Comparison of ENCODE assay signal across 23 cellular contexts in genomic region chr3:15267502-15267901, GRCh38.
DNase-seq lines count a peak whose midpoint lies in the region; ATAC-seq, FAIRE-seq and TF ChIP-seq lines count a peak whose summit lies in the region.
"Had no signal": no experiment of that assay in that cellular context is flagged by ENCODE, and none has a peak within 500 bp of the region (broad histone marks: within the 10 kb centered on the region; RNA-seq: fewer than 3 reads in every experiment).

No MANE protein-coding gene starts in this region.

- no peaks in the 10 kb centered on the region for H3K27me3 Mint-ChIP-seq in Calu3 (ENCODE audit: unreplicated experiment)
- H3K27me3 Mint-ChIP-seq: activated T-cell treated with anti-CD3 and anti-CD28 coated beads, Interleukin-2, amount 50 U/mL, for 24 hours had no signal

- no peak overlapping the region for H2AFZ ChIP-seq in HepG2 (ENCODE audit: low read length)
- H2AFZ ChIP-seq in neuronal stem cell (ENCODE audit: low read length): peak overlapping the region; percentile 68

- H2AK5ac ChIP-seq in neuronal stem cell (ENCODE audit: low read depth, low read length): no peak overlapping the region

- H3K4me1 ChIP-seq in HepG2 (ENCODE audit: insufficient read depth, low read length) (no peaks in the 10 kb centered on the region), right lobe of liver (peaks cover 0 to 4% (median 0%) of the 10 kb centered on the region in 4 donors), neuronal stem cell (ENCODE audit: control insufficient read depth in 2 of 2, insufficient read depth in 1 of 2, low read depth in 1 of 2, low read length in 2 of 2) (no peaks in the 10 kb centered on the region), vagina (peaks cover 60% of the 10 kb centered on the region)
- H3K4me1 ChIP-seq in effector memory CD4-positive, alpha-beta T cell (ENCODE audit: control insufficient read depth, insufficient read depth, low read length, poor library complexity, severe bottlenecking): peaks cover 63% of the 10 kb centered on the region
- H3K4me1 ChIP-seq: colonic mucosa, HAP-1 had no signal

- no peak for TF ChIP-seq RAD21 in HepG2 (CRISPR knock-in tag; IDR thresholded peaks at IDR 0.05)

- no peaks in the 10 kb centered on the region for H3K79me2 ChIP-seq in HepG2 (ENCODE audit: insufficient read depth, low read length)

- H2BK12ac ChIP-seq in neuronal stem cell (ENCODE audit: low read length): no peak overlapping the region

- POLR2A ChIA-PET in HepG2 (lab: Yijun Ruan, JAX): no interaction called here

- H3K79me1 ChIP-seq in neuronal stem cell (ENCODE audit: low read depth, low read length): no peaks in the 10 kb centered on the region

- no peak overlapping the region for H2BK15ac ChIP-seq in neuronal stem cell (ENCODE audit: low read length)

- no peak overlapping the region for H2BK5ac ChIP-seq in neuronal stem cell (ENCODE audit: low read length)

- H3K9me3 ChIP-seq in HepG2 (ENCODE audit: low read length) (no peaks in the 10 kb centered on the region), right lobe of liver (no peaks in the 10 kb centered on the region), neuronal stem cell (replicated peaks in 1 of 2; ENCODE audit: control insufficient read depth in 2 of 2, insufficient read depth in 1 of 2, low read depth in 1 of 2, low read length in 2 of 2) (no peaks in the 10 kb centered on the region), vagina (no peaks in the 10 kb centered on the region)
- H3K9me3 ChIP-seq in effector memory CD4-positive, alpha-beta T cell (ENCODE audit: control insufficient read depth, low read length): no peaks in the 10 kb centered on the region
- H3K9me3 ChIP-seq: BE2C, colonic mucosa, HAP-1, heart right ventricle, mucosa of descending colon, ovary, Peyer's patch, thoracic aorta had no signal

- TF ChIP-seq EP300 in HepG2 (IDR thresholded peaks at IDR 0.05; ENCODE audit: low read depth in 2 of 2, low read length in 2 of 2) (no peak), HepG2 (CRISPR knock-in tag; IDR thresholded peaks at IDR 0.05; ENCODE audit: borderline replicate concordance) (no peak)

- H3K9me3 Mint-ChIP-seq in Calu3 (ENCODE audit: low read depth, unreplicated experiment): no peaks in the 10 kb centered on the region
- H3K9me3 Mint-ChIP-seq: activated T-cell treated with anti-CD3 and anti-CD28 coated beads, Interleukin-2, amount 50 U/mL, for 24 hours; nephron progenitor cell had no signal

- H4K20me1 ChIP-seq in HepG2 (ENCODE audit: insufficient read depth, low read length): no peaks in the 10 kb centered on the region

- no peak for FAIRE-seq in HepG2 (lab: Jason Lieb, UNC)
- FAIRE-seq: astrocyte, small intestine had no signal

- in situ Hi-C loops in HepG2 (cut with HindIII; ENCODE audit: extremely low pct_ligation_motif_present, low pct_unique_long_range_greater_than_20kb): no loop called here

- no peak overlapping the region for H2BK120ac ChIP-seq in neuronal stem cell (ENCODE audit: low read depth, low read length)

- H3K4me3 Mint-ChIP-seq in Calu3 (ENCODE audit: low read depth, unreplicated experiment): no peak overlapping the region
- H3K4me3 Mint-ChIP-seq: activated CD4-positive, alpha-beta T cell treated with anti-CD3 and anti-CD28 coated beads for 36 hours; activated T-cell treated with anti-CD3 and anti-CD28 coated beads, Interleukin-2, amount 50 U/mL, for 24 hours; nephron progenitor cell had no signal

- H4K91ac ChIP-seq in neuronal stem cell (ENCODE audit: low read depth, low read length, poor library complexity): no peak overlapping the region

- intact Hi-C loops in HepG2 (cut with micrococcal nuclease; ENCODE audit: unreplicated experiment) (loop anchor here (5.0 kb wide), 1 partner anchor 65 kb away; the partner anchor contains the start of gene SH3BP5), right lobe of liver (cut with DNase I) (loop anchor here in 1 of 2 donors (5.0 to 10.0 kb wide), 2 partner anchors 63 to 110 kb away; partner anchors contain the start of gene CAPN7), vagina (cut with DNase I) (no loop called here), Calu3 (cut with micrococcal nuclease; ENCODE audit: unreplicated experiment) (no loop called here)

- H3K14ac ChIP-seq in neuronal stem cell (ENCODE audit: low read length): no peak overlapping the region

- peaks cover 9% of the 10 kb centered on the region for H3K4me1 Mint-ChIP-seq in Calu3 (ENCODE audit: low read depth, unreplicated experiment)

- H3K18ac ChIP-seq in neuronal stem cell (ENCODE audit: low read length): no peak overlapping the region

- H3K4me2 ChIP-seq in HepG2 (ENCODE audit: low read depth, low read length) (no peak overlapping the region), neuronal stem cell (ENCODE audit: insufficient read depth, low read length, poor library complexity, severe bottlenecking) (no peak overlapping the region)

- H4K8ac ChIP-seq in neuronal stem cell (ENCODE audit: low read depth, low read length): no peak overlapping the region

- TF ChIP-seq CTCF in HepG2 (CRISPR knock-in tag; IDR thresholded peaks at IDR 0.05) (no peak), right lobe of liver (IDR thresholded peaks at IDR 0.05) (no peak), vagina (IDR thresholded peaks at IDR 0.05) (no peak), Calu3 (IDR thresholded peaks at IDR 0.05; ENCODE audit: unreplicated experiment) (no peak)

- no peak overlapping the region for H3K23ac ChIP-seq in neuronal stem cell (ENCODE audit: low read depth, low read length, poor library complexity)

- H3K9ac ChIP-seq in HepG2 (ENCODE audit: insufficient read depth, low read depth, low read length) (no peak overlapping the region), neuronal stem cell (ENCODE audit: low read depth, low read length, poor library complexity) (no peak overlapping the region)

- WGBS in HepG2 (ENCODE audit: low lambda C conversion rate): 89% methylated on average over 3 of the region's 3 CpGs
- WGBS in right lobe of liver (ENCODE audit: insufficient coverage, low coverage, low lambda C conversion rate, missing lambda C conversion rate): 90% methylated on average over 2 of the region's 3 CpGs
- no CpG with 5 or more reads among the region's 3 CpGs for WGBS in neuronal stem cell (ENCODE audit: extremely low coverage in 2 of 2, insufficient read length in 2 of 2, insufficient replicate concordance in 1 of 2), 2 donors

- CTCF ChIA-PET in HepG2 (lab: Yijun Ruan, JAX; ENCODE audit: low intra/inter-chr PET ratio, low total read pairs) (interaction anchor here (0.7 to 1.8 kb wide), 3 partner anchors 65 to 290 kb away, joined by 3 to 16 read pairs (median 5); no protein-coding TSS in a partner anchor), Calu3 (lab: Charles Lee) (interaction anchor here (1.0 to 4.5 kb wide), 8 partner anchors 14 to 291 kb away, joined by 3 to 43 read pairs (median 7); partner anchors contain the start of gene SH3BP5)

- no peak for TF ChIP-seq POLR2A in HepG2 (IDR thresholded peaks at IDR 0.05; ENCODE audit: insufficient read depth in 1 of 2, low read depth in 2 of 2, low read length in 2 of 2)
- TF ChIP-seq POLR2A in right lobe of liver (IDR thresholded peaks at IDR 0.05): no peak
- no peak for TF ChIP-seq POLR2A in vagina (IDR thresholded peaks at IDR 0.05)

- H3K27ac ChIP-seq in HepG2 (ENCODE audit: extremely low read length, insufficient read depth, low read length) (no peak overlapping the region), right lobe of liver (no peak overlapping the region), neuronal stem cell (replicated peaks; ENCODE audit: low read length) (no peak overlapping the region), vagina (peak overlapping the region; percentile 81)
- peak overlapping the region; percentile 17 for H3K27ac ChIP-seq in effector memory CD4-positive, alpha-beta T cell (ENCODE audit: insufficient read depth, low read length, poor library complexity, severe bottlenecking)
- H3K27ac ChIP-seq: colonic mucosa, Peyer's patch had no signal

- DNase-seq in HepG2 (ENCODE audit: low spot score) (no peak), right lobe of liver (no peak), neuronal stem cell (ENCODE audit: low spot score) (no peak), vagina (ENCODE audit: extremely low spot score in 2 of 2) (peak; percentile 87 to 89), DMS79 (lab: John Stamatoyannopoulos, UW) (no peak), Calu3 (no peak)
- DNase-seq in effector memory CD4-positive, alpha-beta T cell: no peak
- DNase-seq: NCI-H1417 treated with DMSO at 0.1 percent for 48 hours had no signal

- H3K27me3 ChIP-seq in HepG2 (ENCODE audit: control insufficient read depth in 1 of 2, insufficient read depth in 2 of 2, low read length in 2 of 2) (no peaks in the 10 kb centered on the region; a peak in 1 of 5 replicates), right lobe of liver (no peaks in the 10 kb centered on the region), neuronal stem cell (ENCODE audit: control insufficient read depth in 3 of 3, insufficient read depth in 3 of 3, low read depth in 1 of 3, low read length in 3 of 3) (no peaks in the 10 kb centered on the region), vagina (no peaks in the 10 kb centered on the region)
- no peaks in the 10 kb centered on the region for H3K27me3 ChIP-seq in effector memory CD4-positive, alpha-beta T cell (replicated peaks; ENCODE audit: control insufficient read depth, insufficient read depth, low read length, poor library complexity, severe bottlenecking)
- H3K27me3 ChIP-seq: BE2C, colonic mucosa, heart right ventricle, ovary, Peyer's patch had no signal

- no TSS peak for BruUV-seq in HepG2 (replicated peaks; lab: Mats Ljungman, UMichigan)
- no TSS peak for BruUV-seq in Calu3 (replicated peaks; lab: Mats Ljungman, UMichigan)

- no peaks in the 10 kb centered on the region for H3K36me3 ChIP-seq in HepG2 (replicated peaks in 1 of 2; ENCODE audit: control insufficient read depth in 1 of 2, insufficient read depth in 2 of 2, low read length in 2 of 2)
- peaks cover 0 to 3% (median 0%) of the 10 kb centered on the region in 4 donors for H3K36me3 ChIP-seq in right lobe of liver
- H3K36me3 ChIP-seq in effector memory CD4-positive, alpha-beta T cell (ENCODE audit: control insufficient read depth, insufficient read depth, low read length): peaks cover 22% of the 10 kb centered on the region
- no peaks in the 10 kb centered on the region for H3K36me3 ChIP-seq in neuronal stem cell (replicated peaks in 1 of 2; ENCODE audit: control insufficient read depth in 2 of 2, insufficient read depth in 2 of 2, low read length in 2 of 2)
- H3K36me3 ChIP-seq in vagina: no peaks in the 10 kb centered on the region
- H3K36me3 ChIP-seq: BE2C, colonic mucosa, HAP-1, ovary, Peyer's patch, thoracic aorta had no signal

- no peak overlapping the region for H3K4ac ChIP-seq in neuronal stem cell (ENCODE audit: low read length)

- H3K4me3 ChIP-seq in HepG2 (replicated peaks in 1 of 3; ENCODE audit: insufficient read depth in 1 of 3, low read depth in 2 of 3, low read length in 3 of 3): no peak overlapping the region
- no peak overlapping the region for H3K4me3 ChIP-seq in right lobe of liver
- H3K4me3 ChIP-seq in effector memory CD4-positive, alpha-beta T cell (ENCODE audit: insufficient read depth, low read depth, low read length, poor library complexity, severe bottlenecking): no peak overlapping the region
- H3K4me3 ChIP-seq in neuronal stem cell (ENCODE audit: low read length in 2 of 2): peak overlapping the region in 1 of 2 donors; percentile 37
- H3K4me3 ChIP-seq in vagina: no peak overlapping the region
- H3K4me3 ChIP-seq: colonic mucosa, HAP-1, heart right ventricle, lung, mucosa of descending colon, ovary, Peyer's patch had no signal

- no peaks in the 10 kb centered on the region for H3K36me3 Mint-ChIP-seq in Calu3 (ENCODE audit: insufficient read depth, unreplicated experiment)

- H3K27ac Mint-ChIP-seq in Calu3 (ENCODE audit: unreplicated experiment): no peak overlapping the region
- H3K27ac Mint-ChIP-seq: activated CD4-positive, alpha-beta T cell treated with anti-CD3 and anti-CD28 coated beads for 36 hours had no signal

- ATAC-seq in HepG2: 0 out of 3 replicates have a peak, but pooled peaks have one; percentile 7
- no peak for ATAC-seq in right lobe of liver
- ATAC-seq in HG03571 (IDR thresholded peaks at IDR 0.05; ENCODE audit: unreplicated experiment): no peak

Comparison
In these comparisons a context has a peak if more than half of its experiments do, and no peak if none do; other contexts are left out.
1. DNase-seq: peak in vagina (2 of 2); none in HepG2 (single experiment), right lobe of liver (0 of 3), effector memory CD4-positive, alpha-beta T cell (0 of 3), neuronal stem cell (single experiment), DMS79 (single experiment) and Calu3 (single experiment).
2. H3K27ac ChIP-seq: peak in effector memory CD4-positive, alpha-beta T cell (single experiment) and vagina (single experiment); none in HepG2 (single experiment), right lobe of liver (0 of 3) and neuronal stem cell (single experiment).